Comparison of ENCODE assay signal across 16 cellular contexts in genomic region chr6:46022110-46022948, GRCh38. TPM values are rescaled to one million over a fixed set of nuclear protein-coding genes. Genes with fewer than 3 reads are reported as not detected.
"Had no signal": no experiment of that assay in that cellular context is flagged by ENCODE, and none has a peak within 500 bp of the region (broad histone marks: within the 10 kb centered on the region; RNA-seq: fewer than 3 reads in every experiment).

No MANE protein-coding gene starts in this region.

- DNase-seq: brain microvascular endothelial cell; esophagus squamous epithelium; foreskin melanocyte; head of caudate nucleus; left colon; mammary epithelial cell; naive thymus-derived CD8-positive, alpha-beta T cell; retina; stimulated activated naive B cell treated with anti-CD40 and anti-IgM and Interleukin-4, amounts not matched to agents 10 μg/mL and 1 μg/mL and 100 μg/mL, for 72 hours; SW 1271; T-helper 9 cell; upper lobe of left lung had no signal

- H3K36me3 Mint-ChIP-seq: activated naive CD4-positive, alpha-beta T cell treated with anti-CD3 and anti-CD28 coated beads, Interleukin-2, amount 50 U/mL, for 24 hours; naive thymus-derived CD8-positive, alpha-beta T cell; stimulated activated naive B cell treated with anti-CD40 and anti-IgM and Interleukin-4, amounts not matched to agents 10 μg/mL and 1 μg/mL and 100 μg/mL, for 72 hours had no signal

- H3K27ac Mint-ChIP-seq: activated naive CD4-positive, alpha-beta T cell treated with anti-CD3 and anti-CD28 coated beads, Interleukin-2, amount 50 U/mL, for 24 hours; activated T-helper 2 cell treated with anti-CD3 and anti-CD28 coated beads, Interferon-gamma antibody, Interleukin-2, Interleukin-4, amounts not matched to agents 10 μg/mL and 5 μg/mL and 100 μg/mL, durations not matched to agents 14 hours and 24 hours and 36 hours; naive thymus-derived CD8-positive, alpha-beta T cell; stimulated activated naive B cell treated with anti-CD40 and anti-IgM and Interleukin-4, amounts not matched to agents 10 μg/mL and 1 μg/mL and 100 μg/mL, for 72 hours had no signal

- H3K9me3 Mint-ChIP-seq: activated naive CD4-positive, alpha-beta T cell treated with anti-CD3 and anti-CD28 coated beads, Interleukin-2, amount 50 U/mL, for 24 hours; activated T-helper 2 cell treated with anti-CD3 and anti-CD28 coated beads, Interferon-gamma antibody, Interleukin-2, Interleukin-4, amounts not matched to agents 10 μg/mL and 5 μg/mL and 100 μg/mL, durations not matched to agents 14 hours and 24 hours and 36 hours had no signal

- ATAC-seq: left colon; naive thymus-derived CD8-positive, alpha-beta T cell; stimulated activated naive B cell treated with anti-CD40 and anti-IgM and Interleukin-4, amounts not matched to agents 10 μg/mL and 1 μg/mL and 100 μg/mL, for 72 hours had no signal

- H3K4me3 ChIP-seq: esophagus squamous epithelium, SJSA1, upper lobe of left lung had no signal

- H3K4me1 Mint-ChIP-seq: activated naive CD4-positive, alpha-beta T cell treated with anti-CD3 and anti-CD28 coated beads, Interleukin-2, amount 50 U/mL, for 24 hours; naive thymus-derived CD8-positive, alpha-beta T cell; stimulated activated naive B cell treated with anti-CD40 and anti-IgM and Interleukin-4, amounts not matched to agents 10 μg/mL and 1 μg/mL and 100 μg/mL, for 72 hours had no signal

- H3K4me3 Mint-ChIP-seq: activated naive CD4-positive, alpha-beta T cell treated with anti-CD3 and anti-CD28 coated beads, Interleukin-2, amount 50 U/mL, for 24 hours; naive thymus-derived CD8-positive, alpha-beta T cell; stimulated activated naive B cell treated with anti-CD40 and anti-IgM and Interleukin-4, amounts not matched to agents 10 μg/mL and 1 μg/mL and 100 μg/mL, for 72 hours had no signal

RNA-seq across cellular contexts. Expression of gene CLIC5, which starts 6.7 kb away (rescaled TPM):
- total RNA-seq: chondrocyte, mammary epithelial cell had no signal
- polyA plus RNA-seq: mammary epithelial cell had no signal
